ENCODE assay signal across 8 cellular contexts in the genomic region with DNA sequence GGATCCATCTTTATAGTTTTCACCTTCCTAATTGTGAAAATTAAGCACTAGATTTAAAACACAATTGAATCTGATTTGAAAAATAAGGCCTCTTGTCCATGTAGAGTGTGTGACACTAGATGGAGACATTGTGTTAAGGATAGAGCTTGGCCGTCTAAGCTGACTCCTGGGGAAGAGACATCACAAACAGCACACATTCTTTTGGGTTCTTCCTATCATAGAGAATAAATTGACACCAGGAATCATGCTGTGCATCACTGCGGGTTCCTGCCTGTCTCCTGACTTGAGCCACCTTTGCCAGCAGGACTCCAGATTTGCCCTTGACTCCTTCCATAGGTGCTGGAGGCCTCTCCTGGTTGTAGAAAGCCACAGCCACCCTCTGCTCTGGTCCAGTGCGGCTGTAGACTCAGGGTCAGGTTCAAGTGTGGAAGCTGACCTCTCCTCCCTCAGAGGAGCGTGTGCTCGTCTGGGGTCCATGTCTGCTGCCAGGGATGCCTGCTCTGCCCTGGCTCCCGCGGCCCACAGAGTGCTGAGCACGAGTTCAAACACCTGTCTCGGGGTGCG. TPM values are rescaled to one million over a fixed set of nuclear protein-coding genes. Genes with fewer than 3 reads are reported as not detected.
DNase-seq lines count a peak whose midpoint lies in the region; ATAC-seq and TF ChIP-seq lines count a peak whose summit lies in the region.

No MANE protein-coding gene starts in this region.

- DNase-seq in AG04450 (ENCODE audit: low read depth, low spot score) (peak; percentile 74), NCI-H1436 treated with DMSO at 0.1 percent for 48 hours (lab: John Stamatoyannopoulos, UW) (peak; percentile 8), SK-N-SH (peak; percentile 78), endothelial cell (ENCODE audit: low spot score) (peak; percentile 26), middle frontal gyrus (ENCODE audit: extremely low spot score, low spot score) (peak; percentile 69), ureter (ENCODE audit: low spot score) (no peak)

- CTCF ChIA-PET in AG04450 (lab: Charles Lee) (interaction anchor here (0.5 to 8.0 kb wide), 48 partner anchors 9 to 730 kb away, joined by 3 to 162 read pairs (median 4); a partner anchor contains a TSS), SK-N-SH (lab: Yijun Ruan, JAX) (interaction anchor here (0.6 to 8.0 kb wide), 49 partner anchors 9 to 412 kb away, joined by 3 to 265 read pairs (median 4); a partner anchor contains a TSS)

- peak; percentile 88 for ATAC-seq in HG02852 (IDR thresholded peaks at IDR 0.05; ENCODE audit: unreplicated experiment)

- no peak overlapping the region for H3K9ac ChIP-seq in SK-N-SH

- H3K27ac ChIP-seq in AG04450 (ENCODE audit: low read depth, low read length) (no peak overlapping the region), SK-N-SH (ENCODE audit: low read depth in 2 of 2, low read length in 1 of 2) (peak overlapping the region in 1 of 2 experiments; percentile 34; a peak in 2 of 4 replicates)

- H3K79me2 ChIP-seq in SK-N-SH (ENCODE audit: insufficient read depth) = no peaks in the 10 kb centered on the region

- no peak overlapping the region for H2AFZ ChIP-seq in SK-N-SH (ENCODE audit: low read depth)

- TF ChIP-seq RAD21 in SK-N-SH (IDR thresholded peaks at IDR 0.05; ENCODE audit: low read length) = peak; percentile 99

- no peaks in the 10 kb centered on the region for H3K9me3 ChIP-seq in AG04450 (ENCODE audit: control insufficient read depth, insufficient read depth, low read length)
- no peaks in the 10 kb centered on the region for H3K9me3 ChIP-seq in SK-N-SH

- H3K4me1 ChIP-seq in SK-N-SH (ENCODE audit: control insufficient read depth in 1 of 2, insufficient read depth in 2 of 2, low read depth in 1 of 2, low read length in 1 of 2) = peaks cover 15% of the 10 kb centered on the region in 2 experiments; a peak in 3 of 4 replicates

- no peaks in the 10 kb centered on the region for H3K9me2 ChIP-seq in SK-N-SH

- peaks cover 33% of the 10 kb centered on the region for H3K4me1 Mint-ChIP-seq in endothelial cell (ENCODE audit: unreplicated experiment)

- no peaks in the 10 kb centered on the region for H3K9me3 Mint-ChIP-seq in endothelial cell (ENCODE audit: unreplicated experiment)

- H3K4me3 ChIP-seq in AG04450 (ENCODE audit: low read depth, low read length) (no peak overlapping the region), SK-N-SH (ENCODE audit: low read depth in 2 of 2, low read length in 1 of 2) (peak overlapping the region in 1 of 2 experiments; percentile 16; a peak in 1 of 4 replicates)

- H3K36me3 ChIP-seq in SK-N-SH (replicated peaks in 1 of 2; ENCODE audit: control insufficient read depth in 1 of 2, insufficient read depth in 2 of 2, low read length in 1 of 2) = no peaks in the 10 kb centered on the region

- peak overlapping the region; percentile 32 for H3K4me2 ChIP-seq in SK-N-SH

- TF ChIP-seq CTCF in AG04450 (IDR thresholded peaks at IDR 0.05; ENCODE audit: low read depth, low read length) = peak; percentile 82
- peak; percentile 70 for TF ChIP-seq CTCF in GM12872 (IDR thresholded peaks at IDR 0.05; ENCODE audit: insufficient read depth, low read depth, low read length)
- peak; percentile 93 for TF ChIP-seq CTCF in SK-N-SH (IDR thresholded peaks at IDR 0.05)
- peak; percentile 27 for TF ChIP-seq CTCF in endothelial cell (IDR thresholded peaks at IDR 0.05; ENCODE audit: unreplicated experiment)

- no peaks in the 10 kb centered on the region for H4K20me1 ChIP-seq in SK-N-SH (ENCODE audit: insufficient read depth)

- no peak overlapping the region for H3K27ac Mint-ChIP-seq in endothelial cell (ENCODE audit: unreplicated experiment)

- no peak for TF ChIP-seq EP300 in SK-N-SH (IDR thresholded peaks at IDR 0.05; ENCODE audit: borderline replicate concordance in 1 of 2, low read depth in 1 of 2, low read length in 1 of 2)

- H3K4me3 Mint-ChIP-seq in endothelial cell (ENCODE audit: unreplicated experiment) = no peak overlapping the region

- no peaks in the 10 kb centered on the region for H3K27me3 ChIP-seq in AG04450 (ENCODE audit: control insufficient read depth, insufficient read depth, low read length)
- H3K27me3 ChIP-seq in SK-N-SH (ENCODE audit: insufficient read depth) = no peaks in the 10 kb centered on the region

- H3K36me3 Mint-ChIP-seq in endothelial cell (ENCODE audit: low read depth, unreplicated experiment) = peaks cover 4% of the 10 kb centered on the region

- peaks cover 8% of the 10 kb centered on the region for H3K27me3 Mint-ChIP-seq in endothelial cell (ENCODE audit: unreplicated experiment)

- POLR2A ChIA-PET in AG04450 (lab: Yijun Ruan, JAX) (no interaction called here), SK-N-SH (lab: Yijun Ruan, JAX) (no interaction called here)

- H3F3A ChIP-seq in SK-N-SH (replicated peaks; ENCODE audit: insufficient read depth) = peaks cover 20% of the 10 kb centered on the region

- WGBS in SK-N-SH (ENCODE audit: low lambda C conversion rate) = 0% methylated on average over 2 of the region's 10 CpGs

TF ChIP-seq in SK-N-SH, 30 proteins besides CTCF, POLR2A, EP300 and RAD21:
- TF ChIP-seq SMC3 (IDR thresholded peaks at IDR 0.05; ENCODE audit: low read depth, low read length) (peak; percentile 97), RCOR1 (IDR thresholded peaks at IDR 0.05; ENCODE audit: low read length) (0 out of 2 replicates have a peak, but pooled peaks have one; percentile 30), FOSL2 (IDR thresholded peaks at IDR 0.05; ENCODE audit: borderline replicate concordance, low read depth) (no peak)

RNA-seq across cellular contexts. Expression of a gene that starts 11.2 kb away (rescaled TPM):
- polyA plus RNA-seq in AG04450 (2011; rRNA removed) (0.24 and 0.29 TPM in 2 replicates), SK-N-SH (2012; rRNA removed) (0.31 and 0.58 TPM in 2 replicates)
- polyA minus RNA-seq in AG04450 (2011; rRNA and poly(A)+ RNA removed) = 0.28 and 0.39 TPM in 2 replicates
- polyA plus RNA-seq in SK-N-SH (2012; cell fraction: cytosol; rRNA removed) = 0.39 and 0.45 TPM in 2 replicates
- polyA plus RNA-seq in SK-N-SH (2012; cell fraction: nucleus; rRNA removed) = 0.53 and 0.70 TPM in 2 replicates
- total RNA-seq in endothelial cell (ENCODE audit: unreplicated experiment) (4.0 TPM), ureter (not detected)

Comparison
In these comparisons a context has a peak if more than half of its experiments do, and no peak if none do; other contexts are left out.
1. CTCF ChIP-seq: peak in every context shown above with its lines; median percentile 93 in SK-N-SH; 82 in AG04450; 70 in GM12872; 27 in endothelial cell.